6 cellular contexts compared by ENCODE assay signal in the genomic region with DNA sequence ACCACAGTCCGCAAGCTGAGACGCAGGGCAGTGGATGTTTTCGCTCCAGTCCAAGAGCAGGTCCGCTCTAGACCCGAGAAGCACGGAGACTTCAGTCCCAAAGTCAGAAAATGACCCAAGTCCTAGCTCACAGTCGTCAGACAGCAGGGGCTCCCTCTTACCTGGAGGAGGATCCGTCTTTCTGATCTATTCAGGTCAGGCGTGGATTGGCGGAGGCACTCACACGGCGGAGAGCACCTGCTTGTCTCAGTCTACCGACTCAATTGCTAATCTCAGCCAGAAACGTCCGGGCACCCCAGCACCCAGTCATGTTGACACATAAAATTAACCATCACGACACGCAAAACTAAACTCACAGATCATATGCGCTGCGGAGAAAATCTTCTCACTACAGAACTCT.
"Had no signal": no experiment of that assay in that cellular context is flagged by ENCODE, and none has a peak within 500 bp of the region (broad histone marks: within the 10 kb centered on the region; RNA-seq: fewer than 3 reads in every experiment).

No MANE protein-coding gene starts in this region.

- H3K4me3 ChIP-seq: K562 had no signal

- DNase-seq: GOT3, H7, HCEC 1CT, IMR-90, KG1 had no signal
